Comparison of ENCODE assay signal across 8 cellular contexts in genomic region chr7:77121860-77122681, GRCh38. TPM values are rescaled to one million over a fixed set of nuclear protein-coding genes. Genes with fewer than 3 reads are reported as not detected.
DNase-seq lines count a peak whose midpoint lies in the region; TF ChIP-seq lines count a peak whose summit lies in the region.
"Not testable (repeated sequence)": the region's sequence is repeated elsewhere in the genome, so short reads cannot be mapped to it uniquely, and the experiment has no call there.

TSS of gene CCDC146 (plus strand) at chr7:77122615. CDS start at chr7:77167669, 45,054 bp downstream.

- not testable (repeated sequence) for H3F3A ChIP-seq in neural progenitor cell (ENCODE audit: low read depth)

- TF ChIP-seq POLR2A in stomach (IDR thresholded peaks at IDR 0.05) = not testable (repeated sequence)

- not testable (repeated sequence) for H3K36me3 ChIP-seq in SJSA1, neural progenitor cell
- peaks cover 0 to 11% (median 0%) of the 10 kb centered on the region in 4 donors for H3K36me3 ChIP-seq in stomach

- H4K20me1 ChIP-seq in neural progenitor cell (ENCODE audit: low read depth) = not testable (repeated sequence)

- not testable (repeated sequence) for H3K27ac ChIP-seq in SJSA1
- H3K27ac ChIP-seq in neural progenitor cell (peak within 1 kb of the TSS; percentile 86), stomach (peak within 1 kb of the TSS; percentile 56 to 86 (median 81))

- peak within 1 kb of the TSS; percentile 42 for H3K4me3 ChIP-seq in SJSA1
- H3K4me3 ChIP-seq in neural progenitor cell = peak within 1 kb of the TSS; percentile 81
- peak within 1 kb of the TSS; percentile 71 to 83 (median 77) for H3K4me3 ChIP-seq in stomach

- H3K27ac Mint-ChIP-seq in HFFc6 (peak within 1 kb of the TSS; percentile 83), neural progenitor cell (peak within 1 kb of the TSS; percentile 11)

- H3K9me3 ChIP-seq in SJSA1 (replicated peaks); neural progenitor cell (ENCODE audit: low read depth); stomach: not testable (repeated sequence)

- not testable (repeated sequence) for H3K4me1 ChIP-seq in SJSA1 (replicated peaks); neural progenitor cell
- peaks cover 6 to 21% (median 11%) of the 10 kb centered on the region in 4 donors for H3K4me1 ChIP-seq in stomach

- not testable (repeated sequence) for H3K27me3 ChIP-seq in SJSA1 (replicated peaks); neural progenitor cell; stomach

- intact Hi-C loops in stomach (cut with DNase I; ENCODE audit: low total_unique reads) = not testable (repeated sequence)

- H3K4me3 Mint-ChIP-seq in HFFc6 = peak within 1 kb of the TSS; percentile 87
- H3K4me3 Mint-ChIP-seq in neural progenitor cell = peak within 1 kb of the TSS; percentile 88

- H2AFZ ChIP-seq in neural progenitor cell (replicated peaks) = peak within 1 kb of the TSS; percentile 63

- H3K9me3 Mint-ChIP-seq in HFFc6, neural progenitor cell: not testable (repeated sequence)

- DNase-seq in GDM1 (lab: John Stamatoyannopoulos, UW) = peak; percentile 97
- DNase-seq in HFFc6 = peak; percentile 98
- peak; percentile 100 for DNase-seq in MV-4-11 (lab: John Stamatoyannopoulos, UW)
- DNase-seq in SJSA1 (ENCODE audit: low read depth in 1 of 2, low spot score in 2 of 2) = peak; percentile 91 to 96
- DNase-seq in activated naive CD4-positive, alpha-beta T cell (lab: John Stamatoyannopoulos, UW) = peak; percentile 67 to 88 (median 80)
- peak; percentile 97 for DNase-seq in foreskin melanocyte
- DNase-seq in neural progenitor cell (ENCODE audit: low spot score) = peak; percentile 99
- peak; percentile 98 for DNase-seq in stomach

- peak within 1 kb of the TSS; percentile 75 for H3K9ac ChIP-seq in neural progenitor cell

- WGBS in stomach, 5 donors = 0 to 1% (median 0%) methylated on average over 19 to 48 of the region's 50 CpGs

- H3K4me1 Mint-ChIP-seq in HFFc6 (ENCODE audit: low read depth); neural progenitor cell: not testable (repeated sequence)

- not testable (repeated sequence) for H3K36me3 Mint-ChIP-seq in HFFc6 (ENCODE audit: low read depth); neural progenitor cell

- not testable (repeated sequence) for TF ChIP-seq EP300 in stomach (IDR thresholded peaks at IDR 0.05)

- not testable (repeated sequence) for H3K27me3 Mint-ChIP-seq in HFFc6 (ENCODE audit: insufficient read depth); neural progenitor cell (ENCODE audit: insufficient read depth, low read depth)

- H3K79me2 ChIP-seq in neural progenitor cell (ENCODE audit: low read depth) = not testable (repeated sequence)

- peak within 1 kb of the TSS; percentile 78 for H3K4me2 ChIP-seq in neural progenitor cell

- TF ChIP-seq CTCF in HFFc6 (IDR thresholded peaks at IDR 0.05); neural progenitor cell (IDR thresholded peaks at IDR 0.05); stomach (IDR thresholded peaks at IDR 0.05): not testable (repeated sequence)

RNA-seq across cellular contexts. Expression of gene CCDC146, which starts in this region (rescaled TPM):
- under 1 TPM; 0.09 to 0.70 (median 0.57) TPM for total RNA-seq in HFFc6 (2021; fragmentation: NEBNext Ultra II Directional; extraction: Animal tissue kit (Norgen Biotek cat#: 25700))
- total RNA-seq in SJSA1 (2014; rRNA removed; shearing (Covaris generic)) = 1.9 TPM in 1 of 2 replicates, not detected in the other
- total RNA-seq in neural progenitor cell (ENCODE audit: low replicate concordance) (2.1 and 6.1 TPM in 2 replicates), stomach (100 to 1,000 TPM in 1 of 5 donors, 10 to 100 TPM in 4; 23.2 to 193 (median 37.5) TPM)
- 10 to 100 TPM in 1 of 3 donors, 1 to 10 TPM in 2; 1.3 to 14.3 (median 5.3) TPM for polyA plus RNA-seq in stomach

Comparison
In these comparisons a context has a peak if more than half of its experiments do, and no peak if none do; other contexts are left out.
1. Peak in DNase-seq in HFFc6; RNA of the gene not detected or under 1 TPM.